8 cellular contexts compared by ENCODE assay signal in the genomic region with DNA sequence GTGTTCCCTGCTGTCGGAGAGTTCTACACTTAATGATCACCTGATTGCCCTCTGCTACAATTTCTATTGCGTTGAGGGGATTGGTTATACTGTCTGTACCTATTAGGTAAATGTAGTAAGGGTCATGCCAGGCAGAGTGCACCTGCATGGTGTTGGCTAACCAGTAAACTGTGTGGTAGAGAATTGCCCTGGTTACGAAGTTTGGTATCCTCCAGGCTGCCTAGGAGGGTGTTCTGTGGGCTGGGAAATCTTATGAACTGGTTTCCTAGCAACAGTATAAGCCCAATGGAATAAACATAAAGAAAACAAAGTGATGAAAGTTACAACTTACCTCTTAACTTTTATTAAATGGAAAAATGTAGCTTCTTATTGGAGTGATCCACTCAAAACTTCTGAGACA. TPM values are rescaled to one million over a fixed set of nuclear protein-coding genes. Genes with fewer than 3 reads are reported as not detected.
DNase-seq lines count a peak whose midpoint lies in the region; ATAC-seq and TF ChIP-seq lines count a peak whose summit lies in the region.

No MANE protein-coding gene starts in this region.

- no peaks in the 10 kb centered on the region for H3K27me3 Mint-ChIP-seq in activated CD4-positive, alpha-beta memory T cell treated with anti-CD3 and anti-CD28 coated beads, Interleukin-2, amount 10 ng/mL, durations not matched to agents 7 days and 5 days

- H3K27me3 ChIP-seq in foreskin keratinocyte (no peaks in the 10 kb centered on the region), skeletal muscle satellite cell (ENCODE audit: control insufficient read depth, insufficient read depth, low read length) (no peaks in the 10 kb centered on the region)

- peak overlapping the region; percentile 84 for H3K4me2 ChIP-seq in skeletal muscle satellite cell (ENCODE audit: low read length)

- POLR2A ChIA-PET in activated CD4-positive, alpha-beta memory T cell treated with anti-CD3 and anti-CD28 coated beads, Interleukin-2, amount 10 ng/mL, durations not matched to agents 7 days and 5 days (lab: Charles Lee), result interaction anchor here (0.8 to 4.2 kb wide), 12 partner anchors 16 to 359 kb away, joined by 3 to 27 read pairs (median 4); no protein-coding TSS in a partner anchor

- peaks cover 3% of the 10 kb centered on the region for H3K9me3 Mint-ChIP-seq in activated CD4-positive, alpha-beta memory T cell treated with anti-CD3 and anti-CD28 coated beads, Interleukin-2, amount 10 ng/mL, durations not matched to agents 7 days and 5 days

- peak overlapping the region; percentile 96 for H3K9ac ChIP-seq in skeletal muscle satellite cell (ENCODE audit: low read depth, low read length)

- peaks cover 29% of the 10 kb centered on the region for H3K4me1 Mint-ChIP-seq in activated CD4-positive, alpha-beta memory T cell treated with anti-CD3 and anti-CD28 coated beads, Interleukin-2, amount 10 ng/mL, durations not matched to agents 7 days and 5 days

- no peaks in the 10 kb centered on the region for H3K36me3 ChIP-seq in skeletal muscle satellite cell (ENCODE audit: insufficient read depth, low read length)

- no peak for TF ChIP-seq CTCF in foreskin keratinocyte (conservative IDR thresholded peaks at IDR 0.05)

- peaks cover 15% of the 10 kb centered on the region for H3K36me3 Mint-ChIP-seq in activated CD4-positive, alpha-beta memory T cell treated with anti-CD3 and anti-CD28 coated beads, Interleukin-2, amount 10 ng/mL, durations not matched to agents 7 days and 5 days (ENCODE audit: low read depth)

- H3K4me3 Mint-ChIP-seq in activated CD4-positive, alpha-beta memory T cell treated with anti-CD3 and anti-CD28 coated beads, Interleukin-2, amount 10 ng/mL, durations not matched to agents 7 days and 5 days, result peak overlapping the region; percentile 93

- in situ Hi-C loops in ACHN (cut with HindIII; ENCODE audit: low pct_ligation_motif_present, low pct_unique_long_range_greater_than_20kb, low sequenced_read_pairs), result no loop called here

- peaks cover 23% of the 10 kb centered on the region for H3K4me1 ChIP-seq in foreskin keratinocyte
- H3K4me1 ChIP-seq in skeletal muscle satellite cell (ENCODE audit: control insufficient read depth, insufficient read depth, low read length), result peaks cover 15% of the 10 kb centered on the region

- H3K4me3 ChIP-seq in skeletal muscle satellite cell (ENCODE audit: low read length), result peak overlapping the region; percentile 84

- DNase-seq in ACHN (peak; percentile 49), foreskin keratinocyte (peak in 1 of 2 donors; percentile 27), ureter (ENCODE audit: low spot score) (no peak), midbrain (lab: John Stamatoyannopoulos, UW) (no peak)
- no peak for DNase-seq in activated CD4-positive, alpha-beta memory T cell treated with anti-CD3 and anti-CD28 coated beads, Interleukin-2, amount 10 ng/mL, durations not matched to agents 7 days and 5 days

- H3K9me3 ChIP-seq in skeletal muscle satellite cell (replicated peaks; ENCODE audit: low read length), result no peaks in the 10 kb centered on the region

- CTCF ChIA-PET in activated CD4-positive, alpha-beta memory T cell treated with anti-CD3 and anti-CD28 coated beads, Interleukin-2, amount 10 ng/mL, durations not matched to agents 7 days and 5 days (lab: Charles Lee), result interaction anchor here (1.0 kb wide), 1 partner anchor 668 kb away, joined by 3 read pairs; a partner anchor contains a TSS

- peak overlapping the region; percentile 93 for H3K27ac ChIP-seq in foreskin keratinocyte

- ATAC-seq in HG03280 (IDR thresholded peaks at IDR 0.05; ENCODE audit: unreplicated experiment), result peak; percentile 15
- ATAC-seq in foreskin keratinocyte, result peak; percentile 34
- ATAC-seq in GM19023 (IDR thresholded peaks at IDR 0.05; ENCODE audit: unreplicated experiment), result no peak

- peak overlapping the region; percentile 97 for H3K27ac Mint-ChIP-seq in activated CD4-positive, alpha-beta memory T cell treated with anti-CD3 and anti-CD28 coated beads, Interleukin-2, amount 10 ng/mL, durations not matched to agents 7 days and 5 days

RNA-seq across cellular contexts. Expression of a gene that starts 1.4 kb away (rescaled TPM):
- total RNA-seq in activated CD4-positive, alpha-beta memory T cell treated with anti-CD3 and anti-CD28 coated beads, Interleukin-2, amount 10 ng/mL, durations not matched to agents 7 days and 5 days, result 10 to 100 TPM; 23.1 to 24.6 TPM
- total RNA-seq in foreskin keratinocyte (24.3 and 25.1 TPM in 2 replicates), ureter (33.5 TPM)
- polyA plus RNA-seq in foreskin keratinocyte, result 10.2 and 11.4 TPM in 2 replicates
- total RNA-seq in skeletal muscle satellite cell (2012; rRNA removed), result 11.1 and 12.7 TPM in 2 replicates
